ENCODE assay signal across 15 cellular contexts in genomic region chr13:106709509-106709908, GRCh38.
A peak's percentile ranks its signal among the peaks of the same experiment; 100 is the strongest.
DNase-seq lines count a peak whose midpoint lies in the region; ATAC-seq and TF ChIP-seq lines count a peak whose summit lies in the region.
"Had no signal": no experiment of that assay in that cellular context is flagged by ENCODE, and none has a peak within 500 bp of the region (broad histone marks: within the 10 kb centered on the region; RNA-seq: fewer than 3 reads in every experiment).

No MANE protein-coding gene starts in this region.

- no peaks in the 10 kb centered on the region for H3K36me3 Mint-ChIP-seq in nephron progenitor cell (ENCODE audit: low read depth)
- H3K36me3 Mint-ChIP-seq: activated CD4-positive, alpha-beta memory T cell treated with anti-CD3 and anti-CD28 coated beads for 36 hours; mesothelial cell of epicardium had no signal

- peaks cover 2% of the 10 kb centered on the region for H3K9me3 Mint-ChIP-seq in nephron progenitor cell
- H3K9me3 Mint-ChIP-seq: activated CD4-positive, alpha-beta memory T cell treated with anti-CD3 and anti-CD28 coated beads for 36 hours; mesothelial cell of epicardium had no signal

- H3K9me3 ChIP-seq in vagina = no peaks in the 10 kb centered on the region
- H3K9me3 ChIP-seq: BLaER1 had no signal

- no peak for TF ChIP-seq CTCF in coronary artery (IDR thresholded peaks at IDR 0.05)
- no peak for TF ChIP-seq CTCF in nephron progenitor cell (IDR thresholded peaks at IDR 0.05)
- TF ChIP-seq CTCF in vagina (IDR thresholded peaks at IDR 0.05) = no peak

- no peak for DNase-seq in coronary artery (ENCODE audit: low spot score)
- DNase-seq in Right ventricle myocardium superior = no peak
- no peak for DNase-seq in nephron progenitor cell
- DNase-seq in vagina (ENCODE audit: extremely low spot score in 2 of 2) = no peak
- DNase-seq in stimulated activated naive CD4-positive, alpha-beta T cell treated with Interleukin-2 at 50 U/mL for 16 hours (lab: John Stamatoyannopoulos, UW) = no peak
- DNase-seq: activated CD4-positive, alpha-beta memory T cell treated with anti-CD3 and anti-CD28 coated beads for 36 hours; DMS153; foreskin keratinocyte; NCI-H1092 treated with DMSO at 0.1 percent for 48 hours; NCI-H774 had no signal

- H3K27ac ChIP-seq in coronary artery (peak overlapping the region in 1 of 2 donors; percentile 36), vagina (peak overlapping the region; percentile 21)
- H3K27ac ChIP-seq: BLaER1, foreskin keratinocyte had no signal

- H3K36me3 ChIP-seq in vagina = no peaks in the 10 kb centered on the region
- H3K36me3 ChIP-seq: BLaER1 had no signal

- no peaks in the 10 kb centered on the region for H3K27me3 Mint-ChIP-seq in nephron progenitor cell (ENCODE audit: low read depth, poor library complexity)

- intact Hi-C loops in Right ventricle myocardium superior (cut with DNase I) = loop anchor here (10.0 kb wide), 1 partner anchor 205 kb away; no protein-coding TSS in a partner anchor
- intact Hi-C loops in vagina (cut with DNase I) = no loop called here

- peaks cover 7% of the 10 kb centered on the region for H3K4me1 Mint-ChIP-seq in nephron progenitor cell

- H3K27me3 ChIP-seq in vagina = no peaks in the 10 kb centered on the region
- H3K27me3 ChIP-seq: BLaER1, foreskin keratinocyte had no signal

- no peak overlapping the region for H3K4me3 Mint-ChIP-seq in nephron progenitor cell
- H3K4me3 Mint-ChIP-seq: activated CD4-positive, alpha-beta memory T cell treated with anti-CD3 and anti-CD28 coated beads for 36 hours; mesothelial cell of epicardium had no signal

- peak overlapping the region; percentile 23 for H3K27ac Mint-ChIP-seq in nephron progenitor cell
- H3K27ac Mint-ChIP-seq: activated CD4-positive, alpha-beta memory T cell treated with anti-CD3 and anti-CD28 coated beads for 36 hours; mesothelial cell of epicardium had no signal

- no peaks in the 10 kb centered on the region for H3K4me1 ChIP-seq in vagina
- H3K4me1 ChIP-seq: BLaER1, foreskin keratinocyte had no signal

- ATAC-seq in Right ventricle myocardium superior (ENCODE audit: poor library complexity) (peak; percentile 90), HG03469 (IDR thresholded peaks at IDR 0.05; ENCODE audit: unreplicated experiment) (no peak), HG03521 (IDR thresholded peaks at IDR 0.05; ENCODE audit: unreplicated experiment) (no peak)
- ATAC-seq: foreskin keratinocyte, Panc1 had no signal

- H3K4me3 ChIP-seq in coronary artery (peak overlapping the region; percentile 54), vagina (no peak overlapping the region)
- H3K4me3 ChIP-seq: BLaER1 had no signal

- TF ChIP-seq POLR2A in vagina (IDR thresholded peaks at IDR 0.05) = no peak
